In the genomic region with DNA sequence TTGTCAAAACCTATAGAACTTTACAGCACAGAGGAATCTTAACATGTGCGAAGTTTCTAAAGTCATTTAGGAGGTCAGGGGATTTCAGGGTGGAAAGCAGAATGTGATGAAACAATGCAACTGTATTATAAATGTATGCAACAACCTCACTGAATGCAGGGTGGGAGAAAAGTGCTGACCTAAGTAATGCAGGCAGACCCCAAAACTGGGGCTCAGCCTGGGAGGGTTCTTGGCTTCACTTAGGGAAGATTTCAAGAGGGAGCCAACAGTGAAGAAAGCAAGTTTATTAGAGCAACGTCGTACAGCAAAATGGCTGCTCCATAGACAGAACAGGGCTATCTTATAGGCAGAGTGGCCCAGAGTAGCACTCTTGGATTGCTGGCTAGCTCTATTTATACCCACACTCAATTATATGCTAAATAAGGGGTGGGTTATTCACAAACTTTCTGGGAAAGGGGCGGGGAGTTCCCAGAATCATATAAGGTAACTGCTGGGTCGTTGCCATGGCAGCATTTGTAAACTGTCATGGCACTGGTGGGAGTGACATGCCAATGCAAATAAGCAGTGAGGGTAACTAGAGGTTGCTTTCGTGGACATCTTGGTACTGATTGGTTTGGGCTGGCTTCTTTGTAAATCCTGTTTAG, we compare ENCODE assay signal across 1 cellular context.
TF ChIP-seq lines count a peak whose summit lies in the region.

No MANE protein-coding gene starts in this region.

TF ChIP-seq in K562, 482 proteins besides CTCF, POLR2A, EP300 and RAD21 (continued from another document and continues in another):
- no peak for TF ChIP-seq RREB1 (CRISPR knock-in tag; IDR thresholded peaks at IDR 0.05)
- no peak for TF ChIP-seq TRIM24 (IDR thresholded peaks at IDR 0.05)
- TF ChIP-seq PHF21A (IDR thresholded peaks at IDR 0.05; ENCODE audit: borderline replicate concordance, low read depth) = no peak
- no peak for TF ChIP-seq ZEB2 (IDR thresholded peaks at IDR 0.05)
- TF ChIP-seq, protein P1, sequence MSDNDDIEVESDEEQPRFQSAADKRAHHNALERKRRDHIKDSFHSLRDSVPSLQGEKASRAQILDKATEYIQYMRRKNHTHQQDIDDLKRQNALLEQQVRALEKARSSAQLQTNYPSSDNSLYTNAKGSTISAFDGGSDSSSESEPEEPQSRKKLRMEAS (CRISPR knock-in tag; IDR thresholded peaks at IDR 0.05) = no peak
- no peak for TF ChIP-seq TEAD2 (tag; IDR thresholded peaks at IDR 0.05)
- no peak for TF ChIP-seq ZNF696 (CRISPR knock-in tag; conservative IDR thresholded peaks at IDR 0.05)
- TF ChIP-seq, protein P2, sequence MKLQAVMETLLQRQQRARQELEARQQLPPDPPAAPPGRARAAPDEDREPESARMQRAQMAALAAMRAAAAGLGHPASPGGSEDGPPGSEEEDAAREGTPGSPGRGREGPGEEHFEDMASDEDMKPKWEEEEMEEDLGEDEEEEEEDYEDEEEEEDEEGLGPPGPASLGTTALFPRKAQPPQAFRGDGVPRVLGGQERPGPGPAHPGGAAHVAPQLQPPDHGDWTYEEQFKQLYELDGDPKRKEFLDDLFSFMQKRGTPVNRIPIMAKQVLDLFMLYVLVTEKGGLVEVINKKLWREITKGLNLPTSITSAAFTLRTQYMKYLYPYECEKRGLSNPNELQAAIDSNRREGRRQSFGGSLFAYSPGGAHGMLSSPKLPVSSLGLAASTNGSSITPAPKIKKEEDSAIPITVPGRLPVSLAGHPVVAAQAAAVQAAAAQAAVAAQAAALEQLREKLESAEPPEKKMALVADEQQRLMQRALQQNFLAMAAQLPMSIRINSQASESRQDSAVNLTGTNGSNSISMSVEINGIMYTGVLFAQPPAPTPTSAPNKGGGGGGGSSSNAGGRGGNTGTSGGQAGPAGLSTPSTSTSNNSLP (IDR thresholded peaks at IDR 0.05; ENCODE audit: borderline replicate concordance, low read depth, low read length) = no peak
- no peak for TF ChIP-seq GMEB1 (CRISPR knock-in tag; IDR thresholded peaks at IDR 0.05)
- TF ChIP-seq L3MBTL2 (IDR thresholded peaks at IDR 0.05) = peak; percentile 88
- no peak for TF ChIP-seq GATAD2A (IDR thresholded peaks at IDR 0.05)
- TF ChIP-seq, protein P3, sequence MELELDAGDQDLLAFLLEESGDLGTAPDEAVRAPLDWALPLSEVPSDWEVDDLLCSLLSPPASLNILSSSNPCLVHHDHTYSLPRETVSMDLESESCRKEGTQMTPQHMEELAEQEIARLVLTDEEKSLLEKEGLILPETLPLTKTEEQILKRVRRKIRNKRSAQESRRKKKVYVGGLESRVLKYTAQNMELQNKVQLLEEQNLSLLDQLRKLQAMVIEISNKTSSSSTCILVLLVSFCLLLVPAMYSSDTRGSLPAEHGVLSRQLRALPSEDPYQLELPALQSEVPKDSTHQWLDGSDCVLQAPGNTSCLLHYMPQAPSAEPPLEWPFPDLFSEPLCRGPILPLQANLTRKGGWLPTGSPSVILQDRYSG (tag; conservative IDR thresholded peaks at IDR 0.05; ENCODE audit: low read depth) = 0 out of 2 replicates have a peak, but pooled peaks have one; percentile 27
- TF ChIP-seq ZBTB7A (IDR thresholded peaks at IDR 0.05; ENCODE audit: borderline replicate concordance, control insufficient read depth, low read depth, low read length) = no peak
- TF ChIP-seq GTF2A2 (tag; IDR thresholded peaks at IDR 0.05) = no peak
- no peak for TF ChIP-seq SPI1 (IDR thresholded peaks at IDR 0.05; ENCODE audit: borderline replicate concordance, low read depth, low read length)
- no peak for TF ChIP-seq STAT5B (CRISPR knock-in tag; IDR thresholded peaks at IDR 0.05)
- 0 out of 2 replicates have a peak, but pooled peaks have one; percentile 40 for TF ChIP-seq POLR2AphosphoS5 (IDR thresholded peaks at IDR 0.05; ENCODE audit: control insufficient read depth, insufficient read depth, low read depth, low read length)
- TF ChIP-seq NUFIP1 (IDR thresholded peaks at IDR 0.05; ENCODE audit: partially characterized antibody) = no peak
- no peak for TF ChIP-seq EZH2 (IDR thresholded peaks at IDR 0.05; ENCODE audit: borderline replicate concordance, low read depth, low read length)
- no peak for TF ChIP-seq FIP1L1 (IDR thresholded peaks at IDR 0.05; ENCODE audit: low read depth, low read length, poor library complexity, severe bottlenecking)
- TF ChIP-seq MEF2D (tag; conservative IDR thresholded peaks at IDR 0.05; ENCODE audit: low read depth) = no peak
- TF ChIP-seq MLX (CRISPR knock-in tag; conservative IDR thresholded peaks at IDR 0.05) = no peak
- no peak for TF ChIP-seq SREBF2 (CRISPR knock-in tag; IDR thresholded peaks at IDR 0.05)
- TF ChIP-seq KDM5B (IDR thresholded peaks at IDR 0.05; ENCODE audit: insufficient replicate concordance, low read depth, low read length) = no peak
- TF ChIP-seq, protein P4, sequence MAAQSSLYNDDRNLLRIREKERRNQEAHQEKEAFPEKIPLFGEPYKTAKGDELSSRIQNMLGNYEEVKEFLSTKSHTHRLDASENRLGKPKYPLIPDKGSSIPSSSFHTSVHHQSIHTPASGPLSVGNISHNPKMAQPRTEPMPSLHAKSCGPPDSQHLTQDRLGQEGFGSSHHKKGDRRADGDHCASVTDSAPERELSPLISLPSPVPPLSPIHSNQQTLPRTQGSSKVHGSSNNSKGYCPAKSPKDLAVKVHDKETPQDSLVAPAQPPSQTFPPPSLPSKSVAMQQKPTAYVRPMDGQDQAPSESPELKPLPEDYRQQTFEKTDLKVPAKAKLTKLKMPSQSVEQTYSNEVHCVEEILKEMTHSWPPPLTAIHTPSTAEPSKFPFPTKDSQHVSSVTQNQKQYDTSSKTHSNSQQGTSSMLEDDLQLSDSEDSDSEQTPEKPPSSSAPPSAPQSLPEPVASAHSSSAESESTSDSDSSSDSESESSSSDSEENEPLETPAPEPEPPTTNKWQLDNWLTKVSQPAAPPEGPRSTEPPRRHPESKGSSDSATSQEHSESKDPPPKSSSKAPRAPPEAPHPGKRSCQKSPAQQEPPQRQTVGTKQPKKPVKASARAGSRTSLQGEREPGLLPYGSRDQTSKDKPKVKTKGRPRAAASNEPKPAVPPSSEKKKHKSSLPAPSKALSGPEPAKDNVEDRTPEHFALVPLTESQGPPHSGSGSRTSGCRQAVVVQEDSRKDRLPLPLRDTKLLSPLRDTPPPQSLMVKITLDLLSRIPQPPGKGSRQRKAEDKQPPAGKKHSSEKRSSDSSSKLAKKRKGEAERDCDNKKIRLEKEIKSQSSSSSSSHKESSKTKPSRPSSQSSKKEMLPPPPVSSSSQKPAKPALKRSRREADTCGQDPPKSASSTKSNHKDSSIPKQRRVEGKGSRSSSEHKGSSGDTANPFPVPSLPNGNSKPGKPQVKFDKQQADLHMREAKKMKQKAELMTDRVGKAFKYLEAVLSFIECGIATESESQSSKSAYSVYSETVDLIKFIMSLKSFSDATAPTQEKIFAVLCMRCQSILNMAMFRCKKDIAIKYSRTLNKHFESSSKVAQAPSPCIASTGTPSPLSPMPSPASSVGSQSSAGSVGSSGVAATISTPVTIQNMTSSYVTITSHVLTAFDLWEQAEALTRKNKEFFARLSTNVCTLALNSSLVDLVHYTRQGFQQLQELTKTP (IDR thresholded peaks at IDR 0.05; ENCODE audit: low read depth in 1 of 2, partially characterized antibody in 2 of 2) = no peak
